8 cellular contexts compared by ENCODE assay signal in the genomic region with DNA sequence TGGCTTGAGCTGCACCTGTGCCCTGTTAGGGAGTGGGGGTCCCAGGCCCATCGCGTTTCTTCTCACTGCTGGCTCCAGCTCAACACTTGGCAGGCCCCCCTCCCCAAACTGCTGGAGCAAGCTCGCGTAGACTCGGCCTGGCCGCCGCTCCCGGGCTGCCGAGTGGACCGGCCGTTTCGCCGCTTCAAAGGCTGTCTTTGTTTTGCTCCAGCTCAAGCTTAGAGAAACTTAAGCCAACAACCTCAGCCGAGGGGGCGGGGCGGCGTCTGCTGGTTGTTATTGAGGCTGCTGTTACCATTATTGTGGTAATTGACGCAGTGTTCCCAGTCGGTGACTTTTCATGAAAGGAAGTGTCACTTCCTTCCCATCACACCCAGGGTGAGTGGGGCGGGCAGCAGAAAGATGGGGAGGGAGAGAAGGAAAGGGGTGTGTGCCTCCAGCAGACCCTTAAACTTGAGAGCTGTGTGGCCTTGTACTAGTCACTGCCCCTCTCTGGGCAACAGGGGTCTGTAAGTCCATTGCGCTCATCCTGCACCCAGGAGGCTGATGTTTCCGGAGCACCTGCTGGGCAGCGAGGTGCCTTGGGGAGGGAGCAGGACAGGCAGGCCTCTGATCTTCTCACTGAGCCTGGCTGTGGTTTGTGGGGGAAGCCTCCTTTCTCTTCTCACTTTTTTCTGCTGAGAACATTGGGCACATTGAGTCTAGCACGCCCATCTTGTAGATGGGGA. TPM values are rescaled to one million over a fixed set of nuclear protein-coding genes. Genes with fewer than 3 reads are reported as not detected.
A peak's percentile ranks its signal among the peaks of the same experiment; 100 is the strongest.
DNase-seq lines count a peak whose midpoint lies in the region; ATAC-seq and TF ChIP-seq lines count a peak whose summit lies in the region.

No MANE protein-coding gene starts in this region.

- no peak for ATAC-seq in HG03175 (IDR thresholded peaks at IDR 0.05; ENCODE audit: unreplicated experiment)

- intact Hi-C loops in esophagus squamous epithelium (cut with DNase I) = loop anchor here (10.0 kb wide), 1 partner anchor 226 kb away; a partner anchor contains a TSS

- DNase-seq in Jurkat, Clone E6-1 (ENCODE audit: low read depth, low spot score) = peak; percentile 88
- DNase-seq in activated T-cell treated with anti-CD3 and anti-CD28 coated beads for 24 hours (ENCODE audit: low read depth) (peak; percentile 81), esophagus squamous epithelium (lab: John Stamatoyannopoulos, UW) (peak; percentile 56), NCI-H187 treated with DMSO at 0.1 percent for 48 hours (lab: John Stamatoyannopoulos, UW) (no peak), HuH-7.5 (ENCODE audit: low spot score) (no peak)
- DNase-seq in stimulated activated naive CD4-positive, alpha-beta T cell treated with Interleukin-2 at 50 U/mL for 16 hours (lab: John Stamatoyannopoulos, UW) = peak; percentile 89

- H3K27ac Mint-ChIP-seq in nephron = peak overlapping the region in 1 of 3 experiments; percentile 36

- H3K4me3 Mint-ChIP-seq in nephron = peak overlapping the region; percentile 86 to 90 (median 90)

- peak in 2 of 4 donors; percentile 68 to 85 for TF ChIP-seq POLR2A in esophagus squamous epithelium (IDR thresholded peaks at IDR 0.05)

- H3K36me3 Mint-ChIP-seq in nephron (ENCODE audit: low read depth) = peaks cover 7% of the 10 kb centered on the region

- peak overlapping the region; percentile 65 for H3K4me3 ChIP-seq in Jurkat, Clone E6-1 (ENCODE audit: low read length)
- H3K4me3 ChIP-seq in esophagus squamous epithelium = peak overlapping the region; percentile 66 to 96 (median 88)

- peak overlapping the region; percentile 93 to 99 (median 96) for H3K27ac ChIP-seq in esophagus squamous epithelium

- no peaks in the 10 kb centered on the region for H3K9me3 Mint-ChIP-seq in nephron

- TF ChIP-seq CTCF in esophagus squamous epithelium (IDR thresholded peaks at IDR 0.05) (no peak), nephron (IDR thresholded peaks at IDR 0.05; ENCODE audit: unreplicated experiment in 3 of 3) (no peak)

- peaks cover 18% of the 10 kb centered on the region for H3K27me3 Mint-ChIP-seq in nephron (ENCODE audit: low read depth)

- peaks cover 29 to 87% (median 64%) of the 10 kb centered on the region in 3 donors for H3K4me1 ChIP-seq in esophagus squamous epithelium

- H3K9me3 ChIP-seq in esophagus squamous epithelium = no peaks in the 10 kb centered on the region

- H3K36me3 ChIP-seq in esophagus squamous epithelium = peaks cover 0 to 7% (median 0%) of the 10 kb centered on the region in 3 donors

- peaks cover 16% of the 10 kb centered on the region for H3K4me1 Mint-ChIP-seq in nephron

- 41 to 60% methylated on average over 3 to 15 of the region's 24 CpGs for WGBS in esophagus squamous epithelium, 2 donors

- peaks cover 0 to 62% (median 0%) of the 10 kb centered on the region in 4 donors for H3K27me3 ChIP-seq in esophagus squamous epithelium

RNA-seq across cellular contexts. Expression of a gene that starts 2.1 kb away (rescaled TPM):
- polyA plus RNA-seq in Jurkat, Clone E6-1 (2012; ENCODE audit: insufficient read depth, insufficient read length) = 16.3 TPM
- 10 to 100 TPM in 1 of 4 donors, 1 to 10 TPM in 3; 2.8 to 25.9 (median 5.7) TPM for total RNA-seq in esophagus squamous epithelium

RNA-seq across cellular contexts. Expression of a gene that starts 33.5 kb away (rescaled TPM):
- not detected for polyA plus RNA-seq in Jurkat, Clone E6-1 (2012; ENCODE audit: insufficient read depth, insufficient read length)
- total RNA-seq in esophagus squamous epithelium = not detected

Comparison
In these comparisons a context has a peak if more than half of its experiments do, and no peak if none do; other contexts are left out.
1. DNase-seq: peak in Jurkat, Clone E6-1 (single experiment), activated T-cell treated with anti-CD3 and anti-CD28 coated beads for 24 hours (single experiment), esophagus squamous epithelium (single experiment) and stimulated activated naive CD4-positive, alpha-beta T cell treated with Interleukin-2 at 50 U/mL for 16 hours (single experiment); none in NCI-H187 treated with DMSO at 0.1 percent for 48 hours (single experiment) and HuH-7.5 (single experiment).